Comparison of ENCODE assay signal across 1 cellular context in genomic region chr6:144286503-144287393, GRCh38.
A peak's percentile ranks its signal among the peaks of the same experiment; 100 is the strongest.
TF ChIP-seq lines count a peak whose summit lies in the region.

No MANE protein-coding gene starts in this region.

TF ChIP-seq in HEK293, 187 proteins besides CTCF, POLR2A, EP300 and RAD21 (continued from another document and continues in another):
- TF ChIP-seq, protein P1, sequence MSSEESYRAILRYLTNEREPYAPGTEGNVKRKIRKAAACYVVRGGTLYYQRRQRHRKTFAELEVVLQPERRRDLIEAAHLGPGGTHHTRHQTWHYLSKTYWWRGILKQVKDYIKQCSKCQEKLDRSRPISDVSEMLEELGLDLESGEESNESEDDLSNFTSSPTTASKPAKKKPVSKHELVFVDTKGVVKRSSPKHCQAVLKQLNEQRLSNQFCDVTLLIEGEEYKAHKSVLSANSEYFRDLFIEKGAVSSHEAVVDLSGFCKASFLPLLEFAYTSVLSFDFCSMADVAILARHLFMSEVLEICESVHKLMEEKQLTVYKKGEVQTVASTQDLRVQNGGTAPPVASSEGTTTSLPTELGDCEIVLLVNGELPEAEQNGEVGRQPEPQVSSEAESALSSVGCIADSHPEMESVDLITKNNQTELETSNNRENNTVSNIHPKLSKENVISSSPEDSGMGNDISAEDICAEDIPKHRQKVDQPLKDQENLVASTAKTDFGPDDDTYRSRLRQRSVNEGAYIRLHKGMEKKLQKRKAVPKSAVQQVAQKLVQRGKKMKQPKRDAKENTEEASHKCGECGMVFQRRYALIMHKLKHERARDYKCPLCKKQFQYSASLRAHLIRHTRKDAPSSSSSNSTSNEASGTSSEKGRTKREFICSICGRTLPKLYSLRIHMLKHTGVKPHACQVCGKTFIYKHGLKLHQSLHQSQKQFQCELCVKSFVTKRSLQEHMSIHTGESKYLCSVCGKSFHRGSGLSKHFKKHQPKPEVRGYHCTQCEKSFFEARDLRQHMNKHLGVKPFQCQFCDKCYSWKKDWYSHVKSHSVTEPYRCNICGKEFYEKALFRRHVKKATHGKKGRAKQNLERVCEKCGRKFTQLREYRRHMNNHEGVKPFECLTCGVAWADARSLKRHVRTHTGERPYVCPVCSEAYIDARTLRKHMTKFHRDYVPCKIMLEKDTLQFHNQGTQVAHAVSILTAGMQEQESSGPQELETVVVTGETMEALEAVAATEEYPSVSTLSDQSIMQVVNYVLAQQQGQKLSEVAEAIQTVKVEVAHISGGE (tag by site-specific recombination; conservative IDR thresholded peaks at IDR 0.05; ENCODE audit: low read depth) = peak; percentile 62
- no peak for TF ChIP-seq ZNF133 (tag by site-specific recombination; IDR thresholded peaks at IDR 0.05)
- peak; percentile 75; the same call in 1 of the 2 replicates for TF ChIP-seq BCL11A (tag by site-specific recombination; IDR thresholded peaks at IDR 0.05; ENCODE audit: low read depth)
- TF ChIP-seq ZNF792 (tag by site-specific recombination; IDR thresholded peaks at IDR 0.05) = no peak
- TF ChIP-seq SP3 (tag by site-specific recombination; IDR thresholded peaks at IDR 0.05) = peak; percentile 74
- TF ChIP-seq GLIS2 (tag by site-specific recombination; IDR thresholded peaks at IDR 0.05) = peak; percentile 70
- TF ChIP-seq ZNF114 (tag by site-specific recombination; IDR thresholded peaks at IDR 0.05) = no peak
- TF ChIP-seq ZNF518A (tag by site-specific recombination; conservative IDR thresholded peaks at IDR 0.05; ENCODE audit: low read depth) = no peak
- TF ChIP-seq, protein P2, sequence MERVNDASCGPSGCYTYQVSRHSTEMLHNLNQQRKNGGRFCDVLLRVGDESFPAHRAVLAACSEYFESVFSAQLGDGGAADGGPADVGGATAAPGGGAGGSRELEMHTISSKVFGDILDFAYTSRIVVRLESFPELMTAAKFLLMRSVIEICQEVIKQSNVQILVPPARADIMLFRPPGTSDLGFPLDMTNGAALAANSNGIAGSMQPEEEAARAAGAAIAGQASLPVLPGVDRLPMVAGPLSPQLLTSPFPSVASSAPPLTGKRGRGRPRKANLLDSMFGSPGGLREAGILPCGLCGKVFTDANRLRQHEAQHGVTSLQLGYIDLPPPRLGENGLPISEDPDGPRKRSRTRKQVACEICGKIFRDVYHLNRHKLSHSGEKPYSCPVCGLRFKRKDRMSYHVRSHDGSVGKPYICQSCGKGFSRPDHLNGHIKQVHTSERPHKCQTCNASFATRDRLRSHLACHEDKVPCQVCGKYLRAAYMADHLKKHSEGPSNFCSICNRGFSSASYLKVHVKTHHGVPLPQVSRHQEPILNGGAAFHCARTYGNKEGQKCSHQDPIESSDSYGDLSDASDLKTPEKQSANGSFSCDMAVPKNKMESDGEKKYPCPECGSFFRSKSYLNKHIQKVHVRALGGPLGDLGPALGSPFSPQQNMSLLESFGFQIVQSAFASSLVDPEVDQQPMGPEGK (tag by site-specific recombination; IDR thresholded peaks at IDR 0.05) = peak; percentile 46
- no peak; the same call in 1 of the 2 replicates for TF ChIP-seq BCL11B (tag by site-specific recombination; IDR thresholded peaks at IDR 0.05; ENCODE audit: low read depth)
- TF ChIP-seq PRDM1 (tag by site-specific recombination; IDR thresholded peaks at IDR 0.05) = peak; percentile 58
- no peak for TF ChIP-seq ZSCAN16 (tag by site-specific recombination; IDR thresholded peaks at IDR 0.05)
- TF ChIP-seq ZNF776 (tag by site-specific recombination; IDR thresholded peaks at IDR 0.05; ENCODE audit: borderline replicate concordance) = no peak
- no peak for TF ChIP-seq ZBTB7A (tag by site-specific recombination; IDR thresholded peaks at IDR 0.05; ENCODE audit: low read depth)
- peak; percentile 24; the same call in 1 of the 2 replicates for TF ChIP-seq ZNF394 (tag by site-specific recombination; IDR thresholded peaks at IDR 0.05; ENCODE audit: borderline replicate concordance)
- no peak for TF ChIP-seq ZNF626 (tag by site-specific recombination; IDR thresholded peaks at IDR 0.05)
- TF ChIP-seq ZNF10 (tag by site-specific recombination; IDR thresholded peaks at IDR 0.05) = 0 out of 2 replicates have a peak, but pooled peaks have one; percentile 22
- no peak for TF ChIP-seq SCRT1 (tag by site-specific recombination; IDR thresholded peaks at IDR 0.05; ENCODE audit: borderline replicate concordance)
- TF ChIP-seq ZNF221 (tag by site-specific recombination; IDR thresholded peaks at IDR 0.05; ENCODE audit: borderline replicate concordance) = no peak
- TF ChIP-seq, protein P3, sequence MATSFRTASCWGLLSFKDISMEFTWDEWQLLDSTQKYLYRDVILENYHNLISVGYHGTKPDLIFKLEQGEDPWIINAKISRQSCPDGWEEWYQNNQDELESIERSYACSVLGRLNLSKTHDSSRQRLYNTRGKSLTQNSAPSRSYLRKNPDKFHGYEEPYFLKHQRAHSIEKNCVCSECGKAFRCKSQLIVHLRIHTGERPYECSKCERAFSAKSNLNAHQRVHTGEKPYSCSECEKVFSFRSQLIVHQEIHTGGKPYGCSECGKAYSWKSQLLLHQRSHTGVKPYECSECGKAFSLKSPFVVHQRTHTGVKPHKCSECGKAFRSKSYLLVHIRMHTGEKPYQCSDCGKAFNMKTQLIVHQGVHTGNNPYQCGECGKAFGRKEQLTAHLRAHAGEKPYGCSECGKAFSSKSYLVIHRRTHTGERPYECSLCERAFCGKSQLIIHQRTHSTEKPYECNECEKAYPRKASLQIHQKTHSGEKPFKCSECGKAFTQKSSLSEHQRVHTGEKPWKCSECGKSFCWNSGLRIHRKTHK (tag by site-specific recombination; IDR thresholded peaks at IDR 0.05) = no peak
- TF ChIP-seq ZNF600 (tag by site-specific recombination; IDR thresholded peaks at IDR 0.05) = peak; percentile 62
- TF ChIP-seq ZNF704 (tag by site-specific recombination; IDR thresholded peaks at IDR 0.05) = no peak
- TF ChIP-seq ZNF660 (tag by site-specific recombination; IDR thresholded peaks at IDR 0.05) = no peak
- TF ChIP-seq PRDM4 (tag by site-specific recombination; IDR thresholded peaks at IDR 0.05) = peak; percentile 86
- TF ChIP-seq ZNF426 (tag by site-specific recombination; IDR thresholded peaks at IDR 0.05) = no peak
- TF ChIP-seq ZBTB26 (tag by site-specific recombination; optimal IDR thresholded peaks at IDR 0.05) = peak; percentile 1
- no peak for TF ChIP-seq ZSCAN5A (tag by site-specific recombination; IDR thresholded peaks at IDR 0.05)
- no peak for TF ChIP-seq ZFP3 (tag by site-specific recombination; IDR thresholded peaks at IDR 0.05; ENCODE audit: low read depth)
- TF ChIP-seq, protein P4, sequence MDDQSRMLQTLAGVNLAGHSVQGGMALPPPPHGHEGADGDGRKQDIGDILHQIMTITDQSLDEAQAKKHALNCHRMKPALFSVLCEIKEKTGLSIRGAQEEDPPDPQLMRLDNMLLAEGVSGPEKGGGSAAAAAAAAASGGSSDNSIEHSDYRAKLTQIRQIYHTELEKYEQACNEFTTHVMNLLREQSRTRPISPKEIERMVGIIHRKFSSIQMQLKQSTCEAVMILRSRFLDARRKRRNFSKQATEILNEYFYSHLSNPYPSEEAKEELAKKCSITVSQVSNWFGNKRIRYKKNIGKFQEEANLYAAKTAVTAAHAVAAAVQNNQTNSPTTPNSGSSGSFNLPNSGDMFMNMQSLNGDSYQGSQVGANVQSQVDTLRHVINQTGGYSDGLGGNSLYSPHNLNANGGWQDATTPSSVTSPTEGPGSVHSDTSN (CRISPR knock-in tag; IDR thresholded peaks at IDR 0.05) = no peak
- no peak for TF ChIP-seq ZNF549 (tag by site-specific recombination; IDR thresholded peaks at IDR 0.05)
- TF ChIP-seq MEIS1 (CRISPR knock-in tag; IDR thresholded peaks at IDR 0.05; ENCODE audit: borderline replicate concordance) = no peak
- TF ChIP-seq ZNF629 (tag by site-specific recombination; IDR thresholded peaks at IDR 0.05) = peak; percentile 71
